Comparison of ENCODE assay signal across 10 cellular contexts in the genomic region with DNA sequence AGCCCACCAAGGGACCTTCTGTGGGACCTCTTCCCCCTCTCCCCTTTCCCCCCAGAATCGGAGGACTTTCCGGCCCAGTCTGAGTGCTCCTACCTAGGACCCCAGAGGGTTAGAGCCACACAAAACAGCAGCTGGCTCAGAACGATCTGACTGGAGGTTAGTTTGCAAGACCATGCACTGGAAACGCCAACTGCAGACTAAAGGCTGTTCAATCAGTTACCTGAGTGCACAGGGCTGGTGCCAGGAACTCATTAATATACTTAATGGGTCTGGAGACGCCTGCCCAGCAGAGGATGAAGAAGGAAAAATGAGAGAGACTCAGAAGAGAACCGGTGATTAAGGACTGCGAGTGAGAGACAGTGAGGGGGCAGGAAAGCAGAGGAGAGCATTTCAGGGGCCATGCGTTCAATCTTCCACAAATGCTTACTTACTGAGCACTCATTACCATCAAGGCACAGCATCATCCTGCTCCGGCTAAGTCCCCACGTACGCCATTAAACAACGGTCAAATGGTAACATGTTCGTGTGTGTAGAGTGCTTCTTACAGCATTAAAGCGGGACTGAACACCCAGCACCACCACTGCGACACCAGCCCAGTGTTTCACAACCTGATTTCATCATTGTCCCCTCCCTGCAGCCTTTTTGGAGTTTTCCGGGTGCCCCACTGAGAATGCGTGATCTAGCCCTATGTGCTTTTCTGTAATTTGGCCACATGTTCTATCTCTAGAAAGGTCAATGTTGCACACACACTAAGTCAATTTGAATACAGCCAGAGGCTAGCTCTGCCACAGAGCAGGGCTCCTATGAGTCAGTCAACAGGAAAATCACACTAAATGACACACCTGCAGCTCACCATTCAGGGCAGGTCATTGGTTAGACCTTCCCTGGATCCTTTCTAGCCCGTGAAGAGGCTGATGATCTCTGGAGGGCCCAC. TPM values are rescaled to one million over a fixed set of nuclear protein-coding genes. Genes with fewer than 3 reads are reported as not detected.
A peak's percentile ranks its signal among the peaks of the same experiment; 100 is the strongest.
DNase-seq lines count a peak whose midpoint lies in the region; ATAC-seq and TF ChIP-seq lines count a peak whose summit lies in the region.
"Had no signal": no experiment of that assay in that cellular context is flagged by ENCODE, and none has a peak within 500 bp of the region (broad histone marks: within the 10 kb centered on the region; RNA-seq: fewer than 3 reads in every experiment).

No MANE protein-coding gene starts in this region.

- H3K4me2 ChIP-seq in GM23338 (no peak overlapping the region), neural progenitor cell (no peak overlapping the region)

- H3K9me3 Mint-ChIP-seq in GM23338 (no peaks in the 10 kb centered on the region), neural progenitor cell (no peaks in the 10 kb centered on the region)
- H3K9me3 Mint-ChIP-seq: IgD-negative memory B cell had no signal

- H3K9me3 ChIP-seq in Panc1 (ENCODE audit: control insufficient read depth, insufficient read depth, low read depth, low read length) (no peaks in the 10 kb centered on the region), ectodermal cell (ENCODE audit: control insufficient read depth, low read length) (no peaks in the 10 kb centered on the region), neural progenitor cell (ENCODE audit: low read depth) (no peaks in the 10 kb centered on the region), psoas muscle (no peaks in the 10 kb centered on the region)
- H3K9me3 ChIP-seq: SJSA1 had no signal

- peaks cover 83% of the 10 kb centered on the region for H3K79me2 ChIP-seq in GM23338 (replicated peaks; ENCODE audit: insufficient read depth)
- H3K79me2 ChIP-seq in neural progenitor cell (ENCODE audit: low read depth): peaks cover 97% of the 10 kb centered on the region

- H3K4me1 ChIP-seq in GM23338 (ENCODE audit: insufficient read depth) (peaks cover 33% of the 10 kb centered on the region), Panc1 (ENCODE audit: control insufficient read depth, insufficient read depth, low read length) (peaks cover 79% of the 10 kb centered on the region), ectodermal cell (ENCODE audit: control insufficient read depth, insufficient read depth, low read length) (peaks cover 39% of the 10 kb centered on the region), neural progenitor cell (peaks cover 26% of the 10 kb centered on the region), psoas muscle (peaks cover 58% of the 10 kb centered on the region)

- intact Hi-C loops in Panc1 (cut with micrococcal nuclease; ENCODE audit: unreplicated experiment): no loop called here
- intact Hi-C loops in psoas muscle (cut with DNase I): no loop called here

- H3K36me3 ChIP-seq in GM23338 (ENCODE audit: insufficient read depth) (peaks cover 92% of the 10 kb centered on the region), Panc1 (ENCODE audit: control insufficient read depth, insufficient read depth, low read length) (peaks cover 67% of the 10 kb centered on the region), ectodermal cell (ENCODE audit: control insufficient read depth, insufficient read depth, low read length) (peaks cover 89% of the 10 kb centered on the region), neural progenitor cell (peaks cover 50% of the 10 kb centered on the region), psoas muscle (ENCODE audit: insufficient read depth in 1 of 2, low read depth in 1 of 2) (peaks cover 13 to 98% of the 10 kb centered on the region in 2 donors)

- H3K4me3 Mint-ChIP-seq in GM23338: no peak overlapping the region; the same call in 2 of the 3 replicates
- H3K4me3 Mint-ChIP-seq in neural progenitor cell: peak overlapping the region; percentile 52

- H2AFZ ChIP-seq in GM23338 (no peak overlapping the region), neural progenitor cell (replicated peaks) (no peak overlapping the region)

- H3K36me3 Mint-ChIP-seq in GM23338 (ENCODE audit: low read depth) (peaks cover 98% of the 10 kb centered on the region), neural progenitor cell (peaks cover 71% of the 10 kb centered on the region)

- H3K27ac ChIP-seq in GM23338 (ENCODE audit: low read depth) (peak overlapping the region; percentile 80), Panc1 (ENCODE audit: low read length) (peak overlapping the region; percentile 100), ectodermal cell (ENCODE audit: insufficient read depth, low read depth, low read length, poor library complexity, severe bottlenecking) (peak overlapping the region; percentile 50), neural progenitor cell (no peak overlapping the region), psoas muscle (no peak overlapping the region), coronary artery (no peak overlapping the region)
- H3K27ac ChIP-seq: SJSA1 had no signal

- H3K9me2 ChIP-seq in GM23338 (ENCODE audit: insufficient read depth): no peaks in the 10 kb centered on the region

- TF ChIP-seq CTCF in GM23338 (conservative IDR thresholded peaks at IDR 0.05; ENCODE audit: low read depth in 2 of 2) (no peak), Panc1 (IDR thresholded peaks at IDR 0.05) (no peak), neural progenitor cell (IDR thresholded peaks at IDR 0.05) (no peak), psoas muscle (IDR thresholded peaks at IDR 0.05) (no peak), coronary artery (IDR thresholded peaks at IDR 0.05) (no peak)

- BruUV-seq in Panc1 (replicated peaks; lab: Mats Ljungman, UMichigan): no TSS peak

- WGBS in ectodermal cell, 2 experiments: 94 to 96% methylated on average over 18 of the region's 18 CpGs
- WGBS in psoas muscle, 3 donors: 84 to 88% (median 85%) methylated on average over 18 of the region's 18 CpGs

- POLR2A ChIA-PET in Panc1 (lab: Charles Lee): no interaction called here

- H3K27ac Mint-ChIP-seq in GM23338 (peak overlapping the region; percentile 82), neural progenitor cell (no peak overlapping the region)

- no peak overlapping the region for H3K9ac ChIP-seq in neural progenitor cell

- peaks cover 73% of the 10 kb centered on the region for H3K4me1 Mint-ChIP-seq in GM23338
- peaks cover 64% of the 10 kb centered on the region for H3K4me1 Mint-ChIP-seq in neural progenitor cell

- peaks cover 85% of the 10 kb centered on the region for H3F3A ChIP-seq in GM23338 (replicated peaks; ENCODE audit: low read depth)
- H3F3A ChIP-seq in neural progenitor cell (ENCODE audit: low read depth): peaks cover 94% of the 10 kb centered on the region

- peaks cover 27% of the 10 kb centered on the region for H3K27me3 Mint-ChIP-seq in GM23338 (ENCODE audit: insufficient read depth, low read depth, poor library complexity)
- peaks cover 11% of the 10 kb centered on the region for H3K27me3 Mint-ChIP-seq in neural progenitor cell (ENCODE audit: insufficient read depth, low read depth)
- H3K27me3 Mint-ChIP-seq: IgD-negative memory B cell had no signal

- ATAC-seq in GM23338: no peak
- ATAC-seq in Panc1: no peak
- no peak for ATAC-seq in psoas muscle

- H3K4me3 ChIP-seq in GM23338 (no peak overlapping the region), Panc1 (ENCODE audit: low read depth in 2 of 2, low read length in 2 of 2) (no peak overlapping the region), ectodermal cell (ENCODE audit: insufficient read depth, low read depth, low read length) (no peak overlapping the region), neural progenitor cell (no peak overlapping the region), psoas muscle (no peak overlapping the region), coronary artery (no peak overlapping the region)
- H3K4me3 ChIP-seq: SJSA1 had no signal

- DNase-seq in GM23338 (ENCODE audit: low spot score) (no peak), Panc1 (ENCODE audit: low read depth, low spot score) (no peak), neural progenitor cell (ENCODE audit: low spot score) (no peak), psoas muscle (no peak), globus pallidus (ENCODE audit: low spot score) (no peak), SKM-1 (lab: John Stamatoyannopoulos, UW; ENCODE audit: unreplicated experiment) (no peak), coronary artery (ENCODE audit: low spot score) (no peak)

- H4K20me1 ChIP-seq in GM23338 (replicated peaks; ENCODE audit: insufficient read depth) (peaks cover 71% of the 10 kb centered on the region), neural progenitor cell (ENCODE audit: low read depth) (peaks cover 100% of the 10 kb centered on the region)

- CTCF ChIA-PET in Panc1 (lab: Charles Lee): no interaction called here

- H3K27me3 ChIP-seq in GM23338 (ENCODE audit: insufficient read depth) (no peaks in the 10 kb centered on the region), Panc1 (ENCODE audit: control insufficient read depth, insufficient read depth, low read length) (no peaks in the 10 kb centered on the region), ectodermal cell (ENCODE audit: control insufficient read depth, insufficient read depth, low read length, poor library complexity, severe bottlenecking) (no peaks in the 10 kb centered on the region), neural progenitor cell (no peaks in the 10 kb centered on the region), psoas muscle (ENCODE audit: insufficient read depth in 3 of 3, low read length in 2 of 3) (no peaks in the 10 kb centered on the region)
- H3K27me3 ChIP-seq: SJSA1 had no signal

- in situ Hi-C loops in Panc1 (cut with HindIII; ENCODE audit: low pct_unique_long_range_greater_than_20kb, low sequenced_read_pairs): no loop called here

TF ChIP-seq in GM23338, 12 proteins besides CTCF, POLR2A, EP300 and RAD21 (continues in another document):
- TF ChIP-seq JUNB (IDR thresholded peaks at IDR 0.05; ENCODE audit: unreplicated experiment): no peak
- no peak for TF ChIP-seq ZNF114 (CRISPR knock-in tag; IDR thresholded peaks at IDR 0.05)

RNA-seq across cellular contexts. Expression of a gene that starts 7.6 kb away (rescaled TPM):
- total RNA-seq in GM23338 (2014; rRNA removed; shearing (Covaris generic)): 1,517 and 1,831 TPM in 2 replicates
- polyA plus RNA-seq in GM23338 (2016; fragmentation: Nextera tagmentation; extraction: Ambion mirVana): 882 and 910 TPM in 2 replicates
- 2,480 TPM for total RNA-seq in Panc1 (2021; ENCODE audit: unreplicated experiment)
- polyA plus RNA-seq in Panc1 (2012; ENCODE audit: insufficient read length): 3,248 TPM
- polyA plus RNA-seq in ectodermal cell (2013, experiment 1 of 4): 1,944 TPM
- polyA plus RNA-seq in ectodermal cell (2013, experiment 2 of 4): 1,655 TPM
- 1,164 TPM for polyA plus RNA-seq in ectodermal cell (2013, experiment 3 of 4)
- polyA plus RNA-seq in ectodermal cell (2013, experiment 4 of 4): 1,145 TPM
- 1,414 and 2,157 TPM in 2 replicates for total RNA-seq in neural progenitor cell (ENCODE audit: low replicate concordance)
- 100 to 1,000 TPM; 110 to 364 (median 217) TPM for total RNA-seq in psoas muscle
- polyA plus RNA-seq in psoas muscle: 100 to 1,000 TPM in 2 of 3 donors, 10 to 100 TPM in 1; 83.8 to 489 (median 190) TPM

RNA-seq across cellular contexts. Expression of a gene that starts 53.4 kb away (rescaled TPM):
- 157 and 170 TPM in 2 replicates for total RNA-seq in GM23338 (2014; rRNA removed; shearing (Covaris generic))
- polyA plus RNA-seq in GM23338 (2016; fragmentation: Nextera tagmentation; extraction: Ambion mirVana) (148 and 166 TPM in 2 replicates), psoas muscle (100 to 1,000 TPM in 1 of 3 donors, 10 to 100 TPM in 2; 38.8 to 130 (median 49.8) TPM)
- total RNA-seq in Panc1 (2021; ENCODE audit: unreplicated experiment) (217 TPM), neural progenitor cell (ENCODE audit: low replicate concordance) (29.8 and 46.5 TPM in 2 replicates), psoas muscle (100 to 1,000 TPM in 2 of 4 donors, 10 to 100 TPM in 2; 56.7 to 308 (median 165) TPM)
- 196 TPM for polyA plus RNA-seq in Panc1 (2012; ENCODE audit: insufficient read length)
- 107 TPM for polyA plus RNA-seq in ectodermal cell (2013, experiment 1 of 4)
- 97.5 TPM for polyA plus RNA-seq in ectodermal cell (2013, experiment 2 of 4)
- 72.7 TPM for polyA plus RNA-seq in ectodermal cell (2013, experiment 3 of 4)
- polyA plus RNA-seq in ectodermal cell (2013, experiment 4 of 4): 84.5 TPM

Comparison
In these comparisons a context has a peak if more than half of its experiments do, and no peak if none do; other contexts are left out.
1. H3K27ac ChIP-seq: peak in GM23338 (single experiment), Panc1 (single experiment) and ectodermal cell (single experiment); none in neural progenitor cell (single experiment), psoas muscle (single experiment) and coronary artery (0 of 2).